ENCODE assay signal across 8 cellular contexts in genomic region chr12:121295746-121296617, GRCh38. TPM values are rescaled to one million over a fixed set of nuclear protein-coding genes. Genes with fewer than 3 reads are reported as not detected.
A peak's percentile ranks its signal among the peaks of the same experiment; 100 is the strongest.
DNase-seq lines count a peak whose midpoint lies in the region; ATAC-seq and TF ChIP-seq lines count a peak whose summit lies in the region.

No MANE protein-coding gene starts in this region.

- H3K4me1 Mint-ChIP-seq in stimulated activated memory B cell treated with anti-CD40 and anti-IgM and Interleukin-4, amounts not matched to agents 10 μg/mL and 1 μg/mL and 100 μg/mL, for 72 hours: peaks cover 53% of the 10 kb centered on the region

- TF ChIP-seq CTCF in 22Rv1 (IDR thresholded peaks at IDR 0.05) (no peak), breast epithelium (IDR thresholded peaks at IDR 0.05) (no peak), left lung (IDR thresholded peaks at IDR 0.05) (no peak)

- H3K27me3 Mint-ChIP-seq in stimulated activated memory B cell treated with anti-CD40 and anti-IgM and Interleukin-4, amounts not matched to agents 10 μg/mL and 1 μg/mL and 100 μg/mL, for 72 hours: no peaks in the 10 kb centered on the region

- ATAC-seq in GM18511 (IDR thresholded peaks at IDR 0.05; ENCODE audit: unreplicated experiment) (peak; percentile 31), HG02973 (IDR thresholded peaks at IDR 0.05; ENCODE audit: unreplicated experiment) (peak; percentile 13), left lung (peak; percentile 20)
- ATAC-seq in stimulated activated memory B cell treated with anti-CD40 and anti-IgM and Interleukin-4, amounts not matched to agents 10 μg/mL and 1 μg/mL and 100 μg/mL, for 72 hours: peak; percentile 61

- DNase-seq in RPMI8226 (peak; percentile 42), breast epithelium (ENCODE audit: low spot score in 2 of 2) (no peak), left lung (peak in 1 of 2 donors; percentile 89), NCI-H226 (no peak)

- H3K36me3 ChIP-seq in breast epithelium (no peaks in the 10 kb centered on the region), left lung (peaks cover 0 to 12% of the 10 kb centered on the region in 2 donors)

- intact Hi-C loops in breast epithelium (cut with DNase I; ENCODE audit: low total_unique reads): no loop called here
- intact Hi-C loops in left lung (cut with DNase I): no loop called here

- H3K9me3 ChIP-seq in breast epithelium: no peaks in the 10 kb centered on the region
- no peaks in the 10 kb centered on the region for H3K9me3 ChIP-seq in left lung

- no peak for TF ChIP-seq POLR2A in breast epithelium (IDR thresholded peaks at IDR 0.05)

- H3K27ac ChIP-seq in 22Rv1 (peak overlapping the region; percentile 83), breast epithelium (peak overlapping the region; percentile 83 to 94), left lung (peak overlapping the region; percentile 86 to 88)

- peaks cover 4 to 8% of the 10 kb centered on the region in 2 donors for H3K4me1 ChIP-seq in breast epithelium
- H3K4me1 ChIP-seq in left lung: peaks cover 18 to 71% of the 10 kb centered on the region in 2 donors

- H3K27me3 ChIP-seq in breast epithelium (no peaks in the 10 kb centered on the region), left lung (no peaks in the 10 kb centered on the region)

- H3K9me3 Mint-ChIP-seq in stimulated activated memory B cell treated with anti-CD40 and anti-IgM and Interleukin-4, amounts not matched to agents 10 μg/mL and 1 μg/mL and 100 μg/mL, for 72 hours: no peaks in the 10 kb centered on the region

- H3K27ac Mint-ChIP-seq in stimulated activated memory B cell treated with anti-CD40 and anti-IgM and Interleukin-4, amounts not matched to agents 10 μg/mL and 1 μg/mL and 100 μg/mL, for 72 hours: peak overlapping the region; percentile 71

- H3K4me3 ChIP-seq in breast epithelium: peak overlapping the region; percentile 96 to 99 (median 97)
- H3K4me3 ChIP-seq in left lung: peak overlapping the region; percentile 98 to 99

- peak overlapping the region; percentile 88 for H3K4me3 Mint-ChIP-seq in stimulated activated memory B cell treated with anti-CD40 and anti-IgM and Interleukin-4, amounts not matched to agents 10 μg/mL and 1 μg/mL and 100 μg/mL, for 72 hours

- H3K36me3 Mint-ChIP-seq in stimulated activated memory B cell treated with anti-CD40 and anti-IgM and Interleukin-4, amounts not matched to agents 10 μg/mL and 1 μg/mL and 100 μg/mL, for 72 hours: peaks cover 7% of the 10 kb centered on the region

RNA-seq across cellular contexts. Expression of gene CAMKK2, which starts 0.5 kb away (rescaled TPM):
- total RNA-seq in breast epithelium: 10 to 100 TPM; 27.4 to 32.0 (median 29.2) TPM
- 10 to 100 TPM; 37.8 to 47.8 TPM for total RNA-seq in left lung

RNA-seq across cellular contexts. Expression of gene ANAPC5, which starts 56.2 kb away (rescaled TPM):
- total RNA-seq in breast epithelium (100 to 1,000 TPM; 109 to 169 (median 147) TPM), left lung (100 to 1,000 TPM in 1 of 2 donors, 10 to 100 TPM in 1; 84.8 to 108 TPM)
